Comparison of ENCODE assay signal across 1 cellular context in genomic region chr6:45922728-45923351, GRCh38.
TF ChIP-seq lines count a peak whose summit lies in the region.

No MANE protein-coding gene starts in this region.

TF ChIP-seq in K562, 482 proteins besides CTCF, POLR2A, EP300 and RAD21 (continued from another document):
- TF ChIP-seq THRB (CRISPR knock-in tag; conservative IDR thresholded peaks at IDR 0.05) (0 out of 2 replicates have a peak, but pooled peaks have one; percentile 5), PTBP1 (IDR thresholded peaks at IDR 0.05; ENCODE audit: low read depth, low read length) (0 out of 2 replicates have a peak, but pooled peaks have one; percentile 28), ZNF316 (IDR thresholded peaks at IDR 0.05) (peak; percentile 82), MAFG (tag; conservative IDR thresholded peaks at IDR 0.05) (peak; percentile 55; the same call in 1 of the 2 replicates), FOXA3 (CRISPR knock-in tag; conservative IDR thresholded peaks at IDR 0.05 in 1 of 2, IDR thresholded peaks at IDR 0.05 in 1 of 2) (peak in 1 of 2 experiments; percentile 38; a peak in 1 of 4 replicates), GATAD2B (IDR thresholded peaks at IDR 0.05; ENCODE audit: borderline replicate concordance) (no peak), ETV1 (tag; conservative IDR thresholded peaks at IDR 0.05; ENCODE audit: low read depth) (0 out of 2 replicates have a peak, but pooled peaks have one; percentile 17), TEAD4 (IDR thresholded peaks at IDR 0.05; ENCODE audit: low read length) (no peak), TEAD4 (CRISPR knock-in tag; IDR thresholded peaks at IDR 0.05; ENCODE audit: borderline replicate concordance) (no peak), MAFF (IDR thresholded peaks at IDR 0.05; ENCODE audit: low read length) (peak; percentile 82)
